8 cellular contexts compared by ENCODE assay signal in genomic region chr12:102120564-102120873, GRCh38. TPM values are rescaled to one million over a fixed set of nuclear protein-coding genes. Genes with fewer than 3 reads are reported as not detected.
DNase-seq lines count a peak whose midpoint lies in the region; ATAC-seq and TF ChIP-seq lines count a peak whose summit lies in the region.

No MANE protein-coding gene starts in this region.

- CTCF ChIA-PET in activated CD4-positive, alpha-beta T cell treated with anti-CD3 and anti-CD28 coated beads for 36 hours (lab: Charles Lee): interaction anchor here (0.6 to 1.2 kb wide), 2 partner anchors 9 to 49 kb away, joined by 3 read pairs; no protein-coding TSS in a partner anchor

- H3K4me1 Mint-ChIP-seq in activated CD4-positive, alpha-beta T cell treated with anti-CD3 and anti-CD28 coated beads for 36 hours: peaks cover 19% of the 10 kb centered on the region

- H3K9me3 Mint-ChIP-seq in activated CD4-positive, alpha-beta T cell treated with anti-CD3 and anti-CD28 coated beads for 36 hours (ENCODE audit: low read depth): no peaks in the 10 kb centered on the region

- POLR2A ChIA-PET in activated CD4-positive, alpha-beta T cell treated with anti-CD3 and anti-CD28 coated beads for 36 hours (lab: Charles Lee): no interaction called here

- DNase-seq in activated CD4-positive, alpha-beta T cell treated with anti-CD3 and anti-CD28 coated beads for 36 hours: no peak
- no peak for DNase-seq in activated CD4-positive, alpha-beta T cell treated with anti-CD3 and anti-CD28 coated beads, Interleukin-2, amount 50 U/mL, for 4 hours
- DNase-seq in suprapubic skin (ENCODE audit: low spot score in 2 of 2) (no peak), occipital lobe (lab: John Stamatoyannopoulos, UW) (no peak), DMS153 treated with DMSO at 0.1 percent for 48 hours (lab: John Stamatoyannopoulos, UW; ENCODE audit: unreplicated experiment) (no peak)
- no peak for DNase-seq in activated CD4-positive, CD25-positive, alpha-beta regulatory T cell treated with anti-CD3 and anti-CD28 coated beads, Interleukin-2, amount 50 U/mL, for 72 hours

- H3K27me3 ChIP-seq in iPS-18a (ENCODE audit: control insufficient read depth, insufficient read depth, low read length) (no peaks in the 10 kb centered on the region), suprapubic skin (no peaks in the 10 kb centered on the region)

- H3K4me3 ChIP-seq in WI38 (ENCODE audit: low read depth, low read length) (peak overlapping the region; percentile 69), iPS-18a (ENCODE audit: low read length) (peak overlapping the region; percentile 99), suprapubic skin (peak overlapping the region; percentile 69)

- TF ChIP-seq CTCF in WI38 (IDR thresholded peaks at IDR 0.05; ENCODE audit: low read depth, low read length) (no peak), suprapubic skin (IDR thresholded peaks at IDR 0.05) (no peak)

- peaks cover 36% of the 10 kb centered on the region for H3K36me3 Mint-ChIP-seq in activated CD4-positive, alpha-beta T cell treated with anti-CD3 and anti-CD28 coated beads for 36 hours (ENCODE audit: low read depth)

- peaks cover 7% of the 10 kb centered on the region for H3K4me1 ChIP-seq in iPS-18a (ENCODE audit: control insufficient read depth, low read depth, low read length)
- H3K4me1 ChIP-seq in suprapubic skin: peaks cover 19% of the 10 kb centered on the region

- TF ChIP-seq EP300 in suprapubic skin (IDR thresholded peaks at IDR 0.05): no peak

- peak overlapping the region; percentile 82 for H3K27ac ChIP-seq in iPS-18a (ENCODE audit: low read length)
- no peak overlapping the region for H3K27ac ChIP-seq in suprapubic skin

- intact Hi-C loops in activated CD4-positive, alpha-beta T cell treated with anti-CD3 and anti-CD28 coated beads for 36 hours (cut with DNase I, micrococcal nuclease): loop anchor here (1.0 to 10.0 kb wide), 5 partner anchors 58 to 1856 kb away; partner anchors contain the start of genes DEPDC4 (in 1 of the 2), DRAM1 (in 1 of the 2), GNPTAB (in 1 of the 2) and SCYL2 (in 1 of the 2)

- 3% methylated on average over 4 of the region's 4 CpGs for WGBS in suprapubic skin

- peaks cover 27% of the 10 kb centered on the region for H3K36me3 ChIP-seq in iPS-18a (ENCODE audit: control insufficient read depth, low read depth, low read length)
- H3K36me3 ChIP-seq in suprapubic skin: peaks cover 15% of the 10 kb centered on the region

- TF ChIP-seq POLR2A in suprapubic skin (IDR thresholded peaks at IDR 0.05): no peak

- H3K4me3 Mint-ChIP-seq in activated CD4-positive, alpha-beta T cell treated with anti-CD3 and anti-CD28 coated beads for 36 hours: peak overlapping the region; percentile 95

- H3K27me3 Mint-ChIP-seq in activated CD4-positive, alpha-beta T cell treated with anti-CD3 and anti-CD28 coated beads for 36 hours: no peaks in the 10 kb centered on the region

- H3K9me3 ChIP-seq in iPS-18a (ENCODE audit: control insufficient read depth, low read depth, low read length) (no peaks in the 10 kb centered on the region), suprapubic skin (no peaks in the 10 kb centered on the region)

- peak overlapping the region; percentile 94 for H3K9ac ChIP-seq in iPS-18a (ENCODE audit: low read length)

- no peak for ATAC-seq in activated CD4-positive, alpha-beta T cell treated with anti-CD3 and anti-CD28 coated beads for 36 hours

- peak overlapping the region; percentile 95 for H3K27ac Mint-ChIP-seq in activated CD4-positive, alpha-beta T cell treated with anti-CD3 and anti-CD28 coated beads for 36 hours

RNA-seq across cellular contexts. Expression of gene PARPBP, which starts 0.5 kb away (rescaled TPM):
- total RNA-seq in activated CD4-positive, alpha-beta T cell treated with anti-CD3 and anti-CD28 coated beads for 36 hours: 10 to 100 TPM; 21.7 to 26.4 TPM
- total RNA-seq in suprapubic skin: 1 to 10 TPM; 2.8 to 5.7 (median 4.0) TPM
- total RNA-seq in occipital lobe: 5.5 TPM

RNA-seq across cellular contexts. Expression of gene NUP37, which starts 0.6 kb away (rescaled TPM):
- 100 to 1,000 TPM; 100 to 108 TPM for total RNA-seq in activated CD4-positive, alpha-beta T cell treated with anti-CD3 and anti-CD28 coated beads for 36 hours
- total RNA-seq in suprapubic skin (10 to 100 TPM; 13.8 to 22.1 (median 19.1) TPM), occipital lobe (8.0 TPM)

RNA-seq across cellular contexts. Expression of gene WASHC3, which starts 58.7 kb away (rescaled TPM):
- total RNA-seq in activated CD4-positive, alpha-beta T cell treated with anti-CD3 and anti-CD28 coated beads for 36 hours: 10 to 100 TPM; 36.1 to 64.4 TPM
- total RNA-seq in suprapubic skin: 10 to 100 TPM; 39.7 to 63.1 (median 55.0) TPM
- 55.1 TPM for total RNA-seq in occipital lobe

Comparison
In these comparisons a context has a peak if more than half of its experiments do, and no peak if none do; other contexts are left out.
1. RNA of gene NUP37, which starts 0.6 kb away (total RNA-seq): 100 to 108 TPM in activated CD4-positive, alpha-beta T cell treated with anti-CD3 and anti-CD28 coated beads for 36 hours; 13.8 to 22.1 TPM in suprapubic skin and 8.0 TPM in occipital lobe (single experiment); every median in the first group is over 4 times any median in the second.
2. Peak in every context shown above with its lines, with median percentiles within 50 percentile points of each other: H3K4me3 ChIP-seq.